Comparison of ENCODE assay signal across 20 cellular contexts in the genomic region with DNA sequence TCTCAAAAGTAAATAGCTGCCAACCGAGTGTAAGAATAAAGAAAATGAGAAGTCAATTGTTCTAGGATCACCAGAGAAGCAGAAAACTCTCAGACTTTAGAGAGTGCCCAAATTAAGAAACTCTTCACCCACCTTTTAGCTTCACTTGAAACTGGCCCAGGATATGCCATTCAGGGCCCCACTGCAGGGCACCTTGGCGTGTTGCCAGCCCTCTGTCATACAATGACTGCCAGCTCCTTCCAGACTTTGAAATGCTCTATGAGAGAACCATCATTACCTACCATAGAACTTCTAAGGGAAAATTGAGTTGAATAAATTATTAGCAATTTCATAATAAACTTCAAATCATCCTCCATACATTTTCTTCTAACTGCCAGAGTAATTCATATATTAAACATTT.
DNase-seq lines count a peak whose midpoint lies in the region; ATAC-seq and TF ChIP-seq lines count a peak whose summit lies in the region.
"Had no signal": no experiment of that assay in that cellular context is flagged by ENCODE, and none has a peak within 500 bp of the region (broad histone marks: within the 10 kb centered on the region; RNA-seq: fewer than 3 reads in every experiment).

No MANE protein-coding gene starts in this region.

- peak; percentile 26 for DNase-seq in NCI-H2029 (lab: John Stamatoyannopoulos, UW)
- DNase-seq in NCI-H2029 treated with DMSO at 0.1 percent for 48 hours (lab: John Stamatoyannopoulos, UW) = no peak
- DNase-seq in NCI-H748 (lab: John Stamatoyannopoulos, UW; ENCODE audit: unreplicated experiment) = peak; percentile 77
- DNase-seq in osteocyte (ENCODE audit: extremely low spot score, unreplicated experiment) = no peak
- DNase-seq in trophoblast cell = no peak
- DNase-seq in GM19240 (ENCODE audit: insufficient read length, low spot score) = no peak
- DNase-seq: activated naive CD4-positive, alpha-beta T cell treated with anti-CD3 and anti-CD28 coated beads, Interleukin-2, amount 50 U/mL, for 16 hours; activated T-cell treated with anti-CD3 and anti-CD28 coated beads, Interleukin-2, amount 50 U/mL, for 72 hours; aorta; cerebellar nuclear complex; foreskin fibroblast; hypothalamus; MM.1S; NCI-H2081 treated with DMSO at 0.1 percent for 48 hours; T1000 had no signal

- no peak overlapping the region for H3K18ac ChIP-seq in trophoblast cell (ENCODE audit: low read length)

- no peak overlapping the region for H4K12ac ChIP-seq in trophoblast cell (ENCODE audit: low read depth, low read length)

- H3K36me3 ChIP-seq in trophoblast cell (ENCODE audit: control insufficient read depth in 1 of 2, insufficient read depth in 2 of 2, low read length in 2 of 2) = no peaks in the 10 kb centered on the region
- H3K36me3 ChIP-seq: BLaER1 had no signal

- peak overlapping the region; percentile 81 for H3K27ac Mint-ChIP-seq in osteocyte (ENCODE audit: unreplicated experiment)
- H3K27ac Mint-ChIP-seq: activated T-cell treated with anti-CD3 and anti-CD28 coated beads, Interleukin-2, amount 50 U/mL, for 72 hours had no signal

- no peak for ATAC-seq in HG02588 (IDR thresholded peaks at IDR 0.05; ENCODE audit: unreplicated experiment)
- ATAC-seq: A549; activated T-cell treated with anti-CD3 and anti-CD28 coated beads, Interleukin-2, amount 50 U/mL, for 72 hours had no signal

- no peak overlapping the region for H3K4me3 ChIP-seq in trophoblast cell (ENCODE audit: low read depth, low read length)
- H3K4me3 ChIP-seq: A549, BLaER1 had no signal

- TF ChIP-seq RAD21 in Ishikawa (IDR thresholded peaks at IDR 0.05; ENCODE audit: low read depth) = no peak

- H3K9ac ChIP-seq in trophoblast cell (ENCODE audit: low read length) = no peak overlapping the region
- H3K9ac ChIP-seq: BLaER1 had no signal

- H2BK120ac ChIP-seq in trophoblast cell (ENCODE audit: insufficient read depth, low read length, poor library complexity) = no peak overlapping the region

- no peak for TF ChIP-seq EP300 in Ishikawa (IDR thresholded peaks at IDR 0.05; ENCODE audit: borderline replicate concordance)

- H3K14ac ChIP-seq in trophoblast cell (ENCODE audit: low read length) = no peak overlapping the region

- no peaks in the 10 kb centered on the region for H3K36me3 Mint-ChIP-seq in osteocyte (ENCODE audit: unreplicated experiment)

- H3K27me3 ChIP-seq in trophoblast cell (ENCODE audit: insufficient read depth, low read length) = no peaks in the 10 kb centered on the region
- H3K27me3 ChIP-seq: BLaER1 had no signal

- no peak overlapping the region for H2AK5ac ChIP-seq in trophoblast cell (ENCODE audit: low read length)

- H2BK5ac ChIP-seq in trophoblast cell (ENCODE audit: low read depth, low read length, poor library complexity) = no peak overlapping the region

- no peak overlapping the region for H2BK12ac ChIP-seq in trophoblast cell (ENCODE audit: low read length)

- H3K79me1 ChIP-seq in trophoblast cell (ENCODE audit: low read length) = no peaks in the 10 kb centered on the region

- no peak overlapping the region for H3K4me2 ChIP-seq in trophoblast cell (ENCODE audit: low read length)
- H3K4me2 ChIP-seq: A549, BLaER1 had no signal

- no peaks in the 10 kb centered on the region for H3K4me1 ChIP-seq in trophoblast cell (ENCODE audit: control insufficient read depth in 1 of 2, insufficient read depth in 2 of 2, low read length in 2 of 2)
- H3K4me1 ChIP-seq: A549, BLaER1 had no signal

- H3K9me3 ChIP-seq in trophoblast cell (ENCODE audit: insufficient read depth, low read depth, low read length) = no peaks in the 10 kb centered on the region
- H3K9me3 ChIP-seq: A549, BLaER1 had no signal

- no peak overlapping the region for H2AFZ ChIP-seq in trophoblast cell (ENCODE audit: insufficient read depth, low read length, poor library complexity)

- no peak for TF ChIP-seq CTCF in osteocyte (IDR thresholded peaks at IDR 0.05)

- H3K27ac ChIP-seq in trophoblast cell (ENCODE audit: low read depth, low read length) = no peak overlapping the region
- H3K27ac ChIP-seq: A549, BLaER1, HL-60 had no signal

- H3K9me3 Mint-ChIP-seq in osteocyte (ENCODE audit: unreplicated experiment) = no peaks in the 10 kb centered on the region

- no peaks in the 10 kb centered on the region for H3K27me3 Mint-ChIP-seq in osteocyte (ENCODE audit: unreplicated experiment)

- no peak overlapping the region for H3K23ac ChIP-seq in trophoblast cell (ENCODE audit: low read length)

- no peak overlapping the region for H4K8ac ChIP-seq in trophoblast cell (ENCODE audit: low read depth, low read length)

- no peak overlapping the region for H3K4me3 Mint-ChIP-seq in osteocyte (ENCODE audit: unreplicated experiment)
- H3K4me3 Mint-ChIP-seq: activated T-cell treated with anti-CD3 and anti-CD28 coated beads, Interleukin-2, amount 50 U/mL, for 72 hours had no signal

- H3K79me2 ChIP-seq in trophoblast cell (ENCODE audit: control insufficient read depth, insufficient read depth, low read length, poor library complexity) = no peaks in the 10 kb centered on the region

- peaks cover 25% of the 10 kb centered on the region for H3K4me1 Mint-ChIP-seq in osteocyte (ENCODE audit: unreplicated experiment)

- no CpG with 5 or more reads among the region's 2 CpGs for WGBS in trophoblast cell (ENCODE audit: extremely low coverage, insufficient coverage, insufficient read length)

- no peak overlapping the region for H3K4ac ChIP-seq in trophoblast cell (ENCODE audit: low read depth, low read length)

- no peak overlapping the region for H4K91ac ChIP-seq in trophoblast cell (ENCODE audit: low read depth, low read length)

TF ChIP-seq in Ishikawa, 13 proteins besides CTCF, POLR2A, EP300 and RAD21:
- TF ChIP-seq YY1 (IDR thresholded peaks at IDR 0.05; ENCODE audit: low read depth) (no peak), NFIC (IDR thresholded peaks at IDR 0.05) (peak; percentile 43)

Comparison
In these comparisons a context has a peak if more than half of its experiments do, and no peak if none do; other contexts are left out.
1. DNase-seq: peak in NCI-H2029 (single experiment) and NCI-H748 (single experiment); none in NCI-H2029 treated with DMSO at 0.1 percent for 48 hours (single experiment), osteocyte (single experiment), trophoblast cell (0 of 2) and GM19240 (single experiment).